ENCODE assay signal across 31 cellular contexts in the genomic region with DNA sequence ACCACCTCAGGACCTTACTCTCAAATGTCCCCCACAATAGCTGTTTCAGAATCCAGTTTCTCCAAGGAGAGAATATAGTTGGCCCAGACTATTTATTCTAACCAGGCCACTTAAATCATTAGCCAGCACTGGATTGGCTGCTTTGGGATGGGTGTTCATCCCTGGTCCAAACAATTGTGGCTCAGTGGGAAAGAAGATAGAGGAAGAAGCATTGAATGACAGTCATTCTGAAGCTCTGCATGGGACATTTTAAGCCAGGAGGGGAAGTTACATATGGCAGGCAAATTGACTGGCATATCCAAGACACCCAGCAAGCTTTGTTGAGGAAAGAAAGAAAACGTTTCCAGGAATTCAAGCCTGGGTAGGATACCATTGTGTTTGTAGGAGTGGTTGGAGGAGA. TPM values are rescaled to one million over a fixed set of nuclear protein-coding genes. Genes with fewer than 3 reads are reported as not detected.
A peak's percentile ranks its signal among the peaks of the same experiment; 100 is the strongest.
DNase-seq lines count a peak whose midpoint lies in the region; ATAC-seq, FAIRE-seq and TF ChIP-seq lines count a peak whose summit lies in the region.
"Had no signal": no experiment of that assay in that cellular context is flagged by ENCODE, and none has a peak within 500 bp of the region (broad histone marks: within the 10 kb centered on the region; RNA-seq: fewer than 3 reads in every experiment).

No MANE protein-coding gene starts in this region.

- H3K27me3 ChIP-seq in HUES48 (ENCODE audit: control insufficient read depth, insufficient read depth, low read length) (peaks cover 20% of the 10 kb centered on the region), H1 (replicated peaks in 1 of 4; ENCODE audit: control insufficient read depth in 3 of 4, extremely low read depth in 1 of 4, insufficient read depth in 3 of 4, low read length in 3 of 4) (peaks cover 2 to 7% (median 6%) of the 10 kb centered on the region in 4 experiments), iPS-20b (ENCODE audit: insufficient read depth, low read length) (peaks cover 32% of the 10 kb centered on the region), neural progenitor cell (peaks cover 25% of the 10 kb centered on the region)
- H3K27me3 ChIP-seq: BE2C had no signal

- H2BK15ac ChIP-seq in H1 (ENCODE audit: low read length): 0 out of 2 replicates have a peak overlapping the region, but pooled peaks have one; percentile 36

- H3K27ac ChIP-seq in HUES48 (ENCODE audit: low read depth, low read length) (peak overlapping the region; percentile 40), H1 (ENCODE audit: low read depth, low read length) (no peak overlapping the region), iPS-20b (ENCODE audit: low read length) (no peak overlapping the region), neural progenitor cell (no peak overlapping the region)
- H3K27ac ChIP-seq: BLaER1 had no signal

- H2BK120ac ChIP-seq in H1 (replicated peaks; ENCODE audit: low read depth, low read length): no peak overlapping the region

- H4K20me1 ChIP-seq in H1 (replicated peaks in 1 of 2; ENCODE audit: control insufficient read depth in 1 of 2, insufficient read depth in 2 of 2, low read length in 2 of 2): no peaks in the 10 kb centered on the region
- no peaks in the 10 kb centered on the region for H4K20me1 ChIP-seq in neural progenitor cell (ENCODE audit: low read depth)
- H4K20me1 ChIP-seq: BLaER1 had no signal

- TF ChIP-seq CTCF in H1 (IDR thresholded peaks at IDR 0.05; ENCODE audit: control extremely low read depth in 1 of 3, insufficient read depth in 1 of 3, low read depth in 1 of 3, low read length in 3 of 3) (no peak), neural progenitor cell (IDR thresholded peaks at IDR 0.05) (no peak), HFFc6 (IDR thresholded peaks at IDR 0.05) (no peak)

- H3K4me3 ChIP-seq in HUES48 (ENCODE audit: low read depth, low read length): no peak overlapping the region; the same call in 1 of the 2 replicates
- H3K4me3 ChIP-seq in H1 (ENCODE audit: extremely low read depth in 1 of 4, insufficient read depth in 2 of 4, low read depth in 3 of 4, low read length in 4 of 4): no peak overlapping the region
- 0 out of 2 replicates have a peak overlapping the region, but pooled peaks have one; percentile 16 for H3K4me3 ChIP-seq in iPS-20b (ENCODE audit: low read length)
- no peak overlapping the region for H3K4me3 ChIP-seq in neural progenitor cell
- H3K4me3 ChIP-seq: BLaER1, GM12878 had no signal

- no peak overlapping the region for H2BK20ac ChIP-seq in H1 (ENCODE audit: low read length)

- H3K56ac ChIP-seq in H1 (replicated peaks; ENCODE audit: insufficient read length, low read depth, low read length): no peak overlapping the region

- H3K4me2 ChIP-seq in H1 (ENCODE audit: insufficient read depth in 1 of 2, low read depth in 2 of 2, low read length in 2 of 2): peak overlapping the region in 1 of 2 experiments; percentile 49; a peak in 1 of 4 replicates
- H3K4me2 ChIP-seq in neural progenitor cell: peak overlapping the region; percentile 1
- H3K4me2 ChIP-seq: BLaER1 had no signal

- H4K8ac ChIP-seq in H1 (ENCODE audit: extremely low read depth, insufficient read depth, low read length): no peak overlapping the region

- TF ChIP-seq POLR2A in H1 (IDR thresholded peaks at IDR 0.05; ENCODE audit: control extremely low read depth in 1 of 2, low read depth in 2 of 2, low read length in 2 of 2): no peak

- H3K9me3 ChIP-seq in HUES48 (ENCODE audit: control insufficient read depth, insufficient read depth, low read length): no peaks in the 10 kb centered on the region
- H3K9me3 ChIP-seq in H1 (ENCODE audit: insufficient read depth in 2 of 2, low read depth in 1 of 2, low read length in 1 of 2): no peaks in the 10 kb centered on the region
- H3K9me3 ChIP-seq in iPS-20b (ENCODE audit: insufficient read depth, low read depth, low read length): no peaks in the 10 kb centered on the region
- H3K9me3 ChIP-seq in neural progenitor cell (ENCODE audit: low read depth): no peaks in the 10 kb centered on the region
- H3K9me3 ChIP-seq: BE2C had no signal

- H2AFZ ChIP-seq in H1 (ENCODE audit: low read length) (no peak overlapping the region), neural progenitor cell (replicated peaks) (no peak overlapping the region)

- no peak overlapping the region for H2BK12ac ChIP-seq in H1 (ENCODE audit: low read depth, low read length)

- H3K23ac ChIP-seq in H1 (ENCODE audit: insufficient read length): no peak overlapping the region

- ATAC-seq in HG02970 (IDR thresholded peaks at IDR 0.05; ENCODE audit: low FRiP score, unreplicated experiment): no peak
- no peak for ATAC-seq in GM21423 (IDR thresholded peaks at IDR 0.05; ENCODE audit: unreplicated experiment)
- ATAC-seq: GM12878 had no signal

- WGBS in H1 (ENCODE audit: extremely low coverage in 1 of 2, insufficient coverage in 1 of 2, insufficient read length in 1 of 2, insufficient replicate concordance in 2 of 2, low coverage in 1 of 2, low lambda C conversion rate in 2 of 2, missing lambda C conversion rate in 1 of 2), 2 experiments: 43% methylated on average over 1 of the region's 1 CpG; no CpG with 5 or more reads in 1 of the 2 experiments

- no peaks in the 10 kb centered on the region for H3K79me2 ChIP-seq in H1 (ENCODE audit: control insufficient read depth in 1 of 2, insufficient read depth in 2 of 2, low read length in 2 of 2)
- no peaks in the 10 kb centered on the region for H3K79me2 ChIP-seq in neural progenitor cell (ENCODE audit: low read depth)

- H3K9me3 Mint-ChIP-seq in neural progenitor cell (peaks cover 5% of the 10 kb centered on the region), HFFc6 (peaks cover 3% of the 10 kb centered on the region)
- H3K9me3 Mint-ChIP-seq: CD8-positive, alpha-beta memory T cell had no signal

- no peak overlapping the region for H3K9ac ChIP-seq in HUES48 (ENCODE audit: low read depth, low read length)
- no peak overlapping the region for H3K9ac ChIP-seq in H1 (replicated peaks in 1 of 4; ENCODE audit: extremely low read depth in 1 of 4, low read depth in 3 of 4, low read length in 3 of 4)
- no peak overlapping the region for H3K9ac ChIP-seq in iPS-20b (ENCODE audit: low read depth, low read length)
- no peak overlapping the region for H3K9ac ChIP-seq in neural progenitor cell
- H3K9ac ChIP-seq: BLaER1 had no signal

- H4K5ac ChIP-seq in H1 (ENCODE audit: insufficient read length, low read depth, low read length): no peak overlapping the region

- H3K4me1 ChIP-seq in HUES48 (ENCODE audit: control insufficient read depth, insufficient read depth, low read length): peaks cover 12% of the 10 kb centered on the region
- H3K4me1 ChIP-seq in H1 (replicated peaks in 1 of 4; ENCODE audit: control insufficient read depth in 3 of 4, insufficient read depth in 4 of 4, low read length in 3 of 4): peaks cover 2 to 5% (median 3%) of the 10 kb centered on the region in 4 experiments; a peak in 3 of 7 replicates
- H3K4me1 ChIP-seq in iPS-20b (ENCODE audit: insufficient read depth, low read length): peaks cover 9% of the 10 kb centered on the region; the same call in 1 of the 2 replicates
- H3K4me1 ChIP-seq in neural progenitor cell: peaks cover 14% of the 10 kb centered on the region
- H3K4me1 ChIP-seq: BE2C, BLaER1 had no signal

- peaks cover 15% of the 10 kb centered on the region for H3F3A ChIP-seq in neural progenitor cell (ENCODE audit: low read depth)

- no peak overlapping the region for H3K4ac ChIP-seq in H1 (replicated peaks; ENCODE audit: insufficient read length, low read depth, low read length)

- no peak overlapping the region for H3K18ac ChIP-seq in H1 (ENCODE audit: extremely low read depth, low read length)

- DNase-seq in H1 (ENCODE audit: low read depth in 1 of 2, low spot score in 2 of 2) (no peak), neural progenitor cell (ENCODE audit: low spot score) (peak; percentile 26), NCI-H1436 treated with DMSO at 0.1 percent for 48 hours (lab: John Stamatoyannopoulos, UW) (no peak), HFFc6 (no peak)
- DNase-seq: 8988T; ACHN; BE2C; C1 segment of cervical spinal cord; CD4-positive, alpha-beta memory T cell; CD4-positive, CD25-positive, alpha-beta regulatory T cell; CD8-positive, alpha-beta memory T cell; COR-L47; DMS 273 treated with DMSO at 0.1 percent for 48 hours; DMS153; DMS53; DMS79; DND-41; EL; GDM1 had no signal

- H3K27me3 Mint-ChIP-seq in neural progenitor cell (ENCODE audit: insufficient read depth, low read depth) (peaks cover 7% of the 10 kb centered on the region), HFFc6 (ENCODE audit: insufficient read depth) (peaks cover 4% of the 10 kb centered on the region)

- TF ChIP-seq RAD21 in H1 (IDR thresholded peaks at IDR 0.05 in 1 of 2, conservative IDR thresholded peaks at IDR 0.05 in 1 of 2; ENCODE audit: low read depth in 2 of 2, low read length in 2 of 2): no peak

- H3K23me2 ChIP-seq in H1 (ENCODE audit: low read depth, low read length): no peaks in the 10 kb centered on the region

- H4K91ac ChIP-seq in H1 (replicated peaks; ENCODE audit: insufficient read length, low read length): no peak overlapping the region

- peaks cover 2% of the 10 kb centered on the region for H3K4me1 Mint-ChIP-seq in neural progenitor cell
- no peaks in the 10 kb centered on the region for H3K4me1 Mint-ChIP-seq in HFFc6 (ENCODE audit: low read depth)
- H3K4me1 Mint-ChIP-seq: CD14-positive monocyte had no signal

- H2BK5ac ChIP-seq in H1 (ENCODE audit: low read depth, low read length): no peak overlapping the region

- POLR2A ChIA-PET in H1 (lab: Charles Lee; ENCODE audit: partially characterized antibody): no interaction called here

- no peak overlapping the region for H2AK5ac ChIP-seq in H1 (ENCODE audit: low read depth, low read length)

- H3K36me3 ChIP-seq in HUES48 (ENCODE audit: control insufficient read depth, insufficient read depth, low read length) (no peaks in the 10 kb centered on the region), H1 (ENCODE audit: control insufficient read depth in 2 of 4, insufficient read depth in 4 of 4, low read length in 3 of 4) (no peaks in the 10 kb centered on the region), iPS-20b (ENCODE audit: insufficient read depth, low read depth, low read length) (no peaks in the 10 kb centered on the region), neural progenitor cell (no peaks in the 10 kb centered on the region)
- H3K36me3 ChIP-seq: BE2C, BLaER1 had no signal

- no peak for TF ChIP-seq EP300 in H1 (IDR thresholded peaks at IDR 0.05; ENCODE audit: borderline replicate concordance in 1 of 2, low read depth in 2 of 2, low read length in 2 of 2)

- H3K14ac ChIP-seq in H1 (ENCODE audit: insufficient read length): no peak overlapping the region

- H3K79me1 ChIP-seq in H1 (ENCODE audit: low read depth, low read length): no peaks in the 10 kb centered on the region

- no peak for FAIRE-seq in H1 (lab: Jason Lieb, UNC)
- FAIRE-seq: A204.1, GM12892, GM18507 had no signal

- H3K36me3 Mint-ChIP-seq in neural progenitor cell (no peaks in the 10 kb centered on the region), HFFc6 (ENCODE audit: low read depth) (no peaks in the 10 kb centered on the region)
- H3K36me3 Mint-ChIP-seq: CD14-positive monocyte; CD4-positive, alpha-beta memory T cell; CD4-positive, CD25-positive, alpha-beta regulatory T cell; CD8-positive, alpha-beta memory T cell had no signal

- H3K4me3 Mint-ChIP-seq in neural progenitor cell (no peak overlapping the region), HFFc6 (no peak overlapping the region)
- H3K4me3 Mint-ChIP-seq: CD4-positive, alpha-beta memory T cell; CD4-positive, CD25-positive, alpha-beta regulatory T cell; CD8-positive, alpha-beta memory T cell had no signal

- no peak overlapping the region for H3K27ac Mint-ChIP-seq in neural progenitor cell
- no peak overlapping the region for H3K27ac Mint-ChIP-seq in HFFc6
- H3K27ac Mint-ChIP-seq: CD4-positive, alpha-beta memory T cell; CD4-positive, CD25-positive, alpha-beta regulatory T cell; CD8-positive, alpha-beta memory T cell had no signal

- CTCF ChIA-PET in H1 (lab: Charles Lee; ENCODE audit: partially characterized antibody): interaction anchor here (0.7 to 2.4 kb wide), 10 partner anchors 12 to 100 kb away, joined by 3 to 11 read pairs (median 4); no protein-coding TSS in a partner anchor

RNA-seq across cellular contexts. Expression of gene DCLK3, which starts 5.6 kb away (rescaled TPM):
- total RNA-seq in H1 (2021; fragmentation: NEBNext Ultra II Directional; extraction: Animal tissue kit (Norgen Biotek cat#: 25700)): 0.63 and 0.69 TPM in 2 replicates
- polyA plus RNA-seq in H1 (2011; rRNA removed): 0.27 TPM in 2 replicates
- 0.49 TPM for polyA plus RNA-seq in H1 (2011; cell fraction: cytosol; rRNA removed)
- polyA plus RNA-seq in H1 (2011; cell fraction: nucleus; rRNA removed): 0.44 TPM
- polyA plus RNA-seq in H1 (2012, experiment 1 of 2): 0.76 to 1.4 TPM (median 0.85 TPM) in 4 replicates
- 0.28 TPM for polyA plus RNA-seq in H1 (2012, experiment 2 of 2)
- polyA plus RNA-seq in H1 (2013, experiment 1 of 2): 0.55 TPM
- 0.64 TPM for polyA plus RNA-seq in H1 (2013, experiment 2 of 2)
- 0.38 and 0.83 TPM in 2 replicates for polyA minus RNA-seq in H1 (2011; rRNA and poly(A)+ RNA removed)
- 0.44 TPM for polyA minus RNA-seq in H1 (2011; cell fraction: cytosol; rRNA and poly(A)+ RNA removed)
- 0.50 TPM for polyA minus RNA-seq in H1 (2011; cell fraction: nucleus; rRNA and poly(A)+ RNA removed)
- 0.34 and 0.51 TPM in 2 replicates for total RNA-seq in neural progenitor cell (ENCODE audit: low replicate concordance)
- total RNA-seq in HFFc6 (2021; fragmentation: NEBNext Ultra II Directional; extraction: Animal tissue kit (Norgen Biotek cat#: 25700)): not detected
- total RNA-seq: CD4-positive, alpha-beta memory T cell; CD4-positive, CD25-positive, alpha-beta regulatory T cell; CD8-positive, alpha-beta memory T cell; G401; GM12878 had no signal
- polyA plus RNA-seq: AG04450; CD14-positive monocyte; CD4-positive, alpha-beta memory T cell; CD4-positive, CD25-positive, alpha-beta regulatory T cell; CD8-positive, alpha-beta memory T cell; GM12878 had no signal
